In genomic region chr16:56636616-56637413, GRCh38 we compare ENCODE assay signal across 27 cellular contexts. TPM values are rescaled to one million over a fixed set of nuclear protein-coding genes. Genes with fewer than 3 reads are reported as not detected.
DNase-seq lines count a peak whose midpoint lies in the region; ATAC-seq, FAIRE-seq and TF ChIP-seq lines count a peak whose summit lies in the region.
"Had no signal": no experiment of that assay in that cellular context is flagged by ENCODE, and none has a peak within 500 bp of the region (broad histone marks: within the 10 kb centered on the region; RNA-seq: fewer than 3 reads in every experiment).

No MANE protein-coding gene starts in this region.

- DNase-seq in GM23338 (ENCODE audit: low spot score), result no peak
- DNase-seq in M059J (ENCODE audit: low read depth), result peak; percentile 34
- DNase-seq in astrocyte (ENCODE audit: low read depth), result no peak
- DNase-seq in osteoblast (ENCODE audit: insufficient read length, low spot score, missing footprints), result peak; percentile 85
- no peak for DNase-seq in G401 (ENCODE audit: low spot score)
- DNase-seq in midbrain (lab: John Stamatoyannopoulos, UW), result no peak
- DNase-seq in amniotic stem cell (lab: John Stamatoyannopoulos, UW), result no peak
- DNase-seq: C1 segment of cervical spinal cord; Caco-2; CD4-positive, alpha-beta memory T cell; DMS79; EL; GF-D8; Karpas-422; NCI-H1092 treated with DMSO at 0.1 percent for 48 hours; NCI-H1436; NCI-H187; NCI-H524; NCI-H774; SIG-M5 had no signal

- H3K4me2 ChIP-seq in GM23338, result no peak overlapping the region
- no peak overlapping the region for H3K4me2 ChIP-seq in astrocyte (ENCODE audit: low read length)
- no peak overlapping the region for H3K4me2 ChIP-seq in osteoblast (ENCODE audit: insufficient read depth, low read length)
- H3K4me2 ChIP-seq: A549 had no signal

- no peak overlapping the region for H3K27ac ChIP-seq in GM23338 (ENCODE audit: low read depth)
- no peak overlapping the region for H3K27ac ChIP-seq in astrocyte (ENCODE audit: low read depth, low read length)
- H3K27ac ChIP-seq in osteoblast (ENCODE audit: low read depth, low read length), result no peak overlapping the region
- H3K27ac ChIP-seq: A549, RWPE1, SK-N-MC had no signal

- peaks cover 8% of the 10 kb centered on the region; the same call in 1 of the 2 replicates for H3F3A ChIP-seq in GM23338 (replicated peaks; ENCODE audit: low read depth)

- FAIRE-seq in astrocyte (lab: Jason Lieb, UNC), result no peak
- FAIRE-seq: A549, GM12891, H54, HepG2 had no signal

- H3K36me3 ChIP-seq in GM23338 (ENCODE audit: insufficient read depth) (no peaks in the 10 kb centered on the region; the same call in 1 of the 2 replicates), astrocyte (ENCODE audit: insufficient read depth, low read length) (no peaks in the 10 kb centered on the region), osteoblast (ENCODE audit: insufficient read depth, low read length) (no peaks in the 10 kb centered on the region)

- H3K36me3 Mint-ChIP-seq in GM23338 (ENCODE audit: low read depth), result no peaks in the 10 kb centered on the region; the same call in 2 of the 3 replicates
- H3K36me3 Mint-ChIP-seq in astrocyte (ENCODE audit: low read depth, unreplicated experiment), result no peaks in the 10 kb centered on the region
- H3K36me3 Mint-ChIP-seq: CD4-positive, alpha-beta memory T cell had no signal

- H3K4me1 ChIP-seq in GM23338 (ENCODE audit: insufficient read depth) (peaks cover 21% of the 10 kb centered on the region; the same call in 1 of the 2 replicates), astrocyte (ENCODE audit: insufficient read depth, low read length) (peaks cover 21% of the 10 kb centered on the region), osteoblast (ENCODE audit: insufficient read depth, low read length) (peaks cover 10% of the 10 kb centered on the region)
- H3K4me1 ChIP-seq: Caco-2 had no signal

- TF ChIP-seq CTCF in GM23338 (conservative IDR thresholded peaks at IDR 0.05; ENCODE audit: low read depth in 2 of 2), result no peak
- no peak for TF ChIP-seq CTCF in astrocyte (IDR thresholded peaks at IDR 0.05; ENCODE audit: insufficient read depth, low read depth, low read length)
- TF ChIP-seq CTCF in osteoblast (IDR thresholded peaks at IDR 0.05; ENCODE audit: extremely low read depth, low read depth, low read length), result no peak

- no peak for ATAC-seq in GM23338
- ATAC-seq: A549, HepG2 had no signal

- H3K27me3 ChIP-seq in GM23338 (ENCODE audit: insufficient read depth), result peaks cover 100% of the 10 kb centered on the region
- H3K27me3 ChIP-seq in astrocyte (ENCODE audit: insufficient read depth, low read length), result peaks cover 96% of the 10 kb centered on the region
- H3K27me3 ChIP-seq in osteoblast (ENCODE audit: insufficient read depth, low read length), result peaks cover 6% of the 10 kb centered on the region

- H3K4me3 ChIP-seq in GM23338 (no peak overlapping the region), astrocyte (ENCODE audit: insufficient read depth, low read depth, low read length) (no peak overlapping the region), osteoblast (ENCODE audit: insufficient read depth, low read length) (no peak overlapping the region)
- H3K4me3 ChIP-seq: A549, SK-N-MC had no signal

- H3K4me1 Mint-ChIP-seq in GM23338 (peaks cover 35% of the 10 kb centered on the region), astrocyte (ENCODE audit: low read depth, unreplicated experiment) (peaks cover 8% of the 10 kb centered on the region)

- no peaks in the 10 kb centered on the region for H3K79me2 ChIP-seq in GM23338 (replicated peaks; ENCODE audit: insufficient read depth)
- no peaks in the 10 kb centered on the region for H3K79me2 ChIP-seq in astrocyte (ENCODE audit: insufficient read depth, low read length)
- no peaks in the 10 kb centered on the region for H3K79me2 ChIP-seq in osteoblast (ENCODE audit: insufficient read depth, low read length)

- in situ Hi-C loops in G401 (cut with HindIII; ENCODE audit: low sequenced_read_pairs), result no loop called here

- H3K4me3 Mint-ChIP-seq in GM23338 (peak overlapping the region; percentile 66; the same call in 1 of the 3 replicates), astrocyte (ENCODE audit: unreplicated experiment) (peak overlapping the region; percentile 34)

- no peaks in the 10 kb centered on the region; the same call in 2 of the 3 replicates for H3K9me3 Mint-ChIP-seq in GM23338
- peaks cover 2% of the 10 kb centered on the region for H3K9me3 Mint-ChIP-seq in astrocyte (ENCODE audit: unreplicated experiment)
- H3K9me3 Mint-ChIP-seq: CD4-positive, alpha-beta memory T cell had no signal

- H3K27ac Mint-ChIP-seq in GM23338 (no peak overlapping the region), astrocyte (ENCODE audit: unreplicated experiment) (no peak overlapping the region)
- H3K27ac Mint-ChIP-seq: CD4-positive, alpha-beta memory T cell had no signal

- H4K20me1 ChIP-seq in GM23338 (replicated peaks; ENCODE audit: insufficient read depth) (peaks cover 11% of the 10 kb centered on the region), astrocyte (ENCODE audit: insufficient read depth, low read length) (no peaks in the 10 kb centered on the region), osteoblast (ENCODE audit: insufficient read depth, low read length) (no peaks in the 10 kb centered on the region)

- H3K9me2 ChIP-seq in GM23338 (ENCODE audit: insufficient read depth), result no peaks in the 10 kb centered on the region

- no peak overlapping the region for H2AFZ ChIP-seq in GM23338
- no peak overlapping the region for H2AFZ ChIP-seq in astrocyte (ENCODE audit: low read depth, low read length)
- H2AFZ ChIP-seq in osteoblast (ENCODE audit: low read length), result no peak overlapping the region

- H3K9me3 ChIP-seq in astrocyte (ENCODE audit: insufficient read depth, low read depth, low read length) (no peaks in the 10 kb centered on the region), osteoblast (ENCODE audit: low read depth, low read length) (no peaks in the 10 kb centered on the region)
- H3K9me3 ChIP-seq: A549, Caco-2 had no signal

- H3K27me3 Mint-ChIP-seq in GM23338 (ENCODE audit: insufficient read depth, low read depth, poor library complexity) (peaks cover 99% of the 10 kb centered on the region), astrocyte (ENCODE audit: low read depth, unreplicated experiment) (peaks cover 90% of the 10 kb centered on the region)

- no peak overlapping the region for H3K9ac ChIP-seq in astrocyte (ENCODE audit: low read length)

TF ChIP-seq in GM23338, 12 proteins besides CTCF, POLR2A, EP300 and RAD21:
- TF ChIP-seq ETS1 (IDR thresholded peaks at IDR 0.05) (no peak), EZH2 (IDR thresholded peaks at IDR 0.05; ENCODE audit: low read depth, unreplicated experiment) (peak; percentile 76)

RNA-seq across cellular contexts. Expression of gene MT1A, which starts 1.7 kb away (rescaled TPM):
- not detected in 2 replicates for total RNA-seq in GM23338 (2014; rRNA removed; shearing (Covaris generic))
- 1.6 and 2.5 TPM in 2 replicates for polyA plus RNA-seq in GM23338 (2016; fragmentation: Nextera tagmentation; extraction: Ambion mirVana)
- total RNA-seq in M059J (2014; rRNA removed; shearing (Covaris generic)), result 9.6 TPM in 1 of 2 replicates, not detected in the other
- total RNA-seq in astrocyte, result not detected in 2 replicates
- 0.59 TPM in 1 of 2 replicates, not detected in the other for total RNA-seq in osteoblast
- total RNA-seq in G401 (2014; rRNA removed; shearing (Covaris generic)), result not detected in 2 replicates
- total RNA-seq: CD4-positive, alpha-beta memory T cell; HT1080 had no signal
- polyA plus RNA-seq: CD4-positive, alpha-beta memory T cell had no signal

RNA-seq across cellular contexts. Expression of gene MT1M, which starts 4.4 kb away (rescaled TPM):
- total RNA-seq in GM23338 (2014; rRNA removed; shearing (Covaris generic)), result 1.1 TPM in 1 of 2 replicates, not detected in the other
- polyA plus RNA-seq in GM23338 (2016; fragmentation: Nextera tagmentation; extraction: Ambion mirVana), result 4.7 and 6.1 TPM in 2 replicates
- 0.22 and 1.4 TPM in 2 replicates for total RNA-seq in M059J (2014; rRNA removed; shearing (Covaris generic))
- total RNA-seq in astrocyte (not detected in 2 replicates), osteoblast (8.5 and 8.7 TPM in 2 replicates)
- total RNA-seq in G401 (2014; rRNA removed; shearing (Covaris generic)), result not detected in 2 replicates
- total RNA-seq: Caco-2; CD4-positive, alpha-beta memory T cell; HT1080 had no signal
- polyA plus RNA-seq: A549; CD4-positive, alpha-beta memory T cell; HepG2 had no signal

RNA-seq across cellular contexts. Expression of gene MT1E, which starts 11.2 kb away (rescaled TPM):
- total RNA-seq in GM23338 (2014; rRNA removed; shearing (Covaris generic)), result 13.9 and 31.0 TPM in 2 replicates
- polyA plus RNA-seq in GM23338 (2016; fragmentation: Nextera tagmentation; extraction: Ambion mirVana), result 121 and 133 TPM in 2 replicates
- 89.2 and 89.4 TPM in 2 replicates for total RNA-seq in M059J (2014; rRNA removed; shearing (Covaris generic))
- 10.7 and 11.9 TPM in 2 replicates for total RNA-seq in astrocyte
- 105 and 119 TPM in 2 replicates for total RNA-seq in osteoblast
- total RNA-seq in G401 (2014; rRNA removed; shearing (Covaris generic)), result not detected in 2 replicates
- total RNA-seq: CD4-positive, alpha-beta memory T cell had no signal
- polyA plus RNA-seq: A549 had no signal

RNA-seq across cellular contexts. Expression of gene MT1B, which starts 14.9 kb away (rescaled TPM):
- total RNA-seq in GM23338 (2014; rRNA removed; shearing (Covaris generic)), result not detected in 2 replicates
- polyA plus RNA-seq in GM23338 (2016; fragmentation: Nextera tagmentation; extraction: Ambion mirVana), result not detected in 2 replicates
- not detected in 2 replicates for total RNA-seq in M059J (2014; rRNA removed; shearing (Covaris generic))
- total RNA-seq in astrocyte (not detected in 2 replicates), osteoblast (not detected in 2 replicates)
- not detected in 2 replicates for total RNA-seq in G401 (2014; rRNA removed; shearing (Covaris generic))
- total RNA-seq: Caco-2; CD4-positive, alpha-beta memory T cell; HT1080 had no signal
- polyA plus RNA-seq: A549; CD4-positive, alpha-beta memory T cell; HepG2 had no signal

RNA-seq across cellular contexts. Expression of gene MT1F, which starts 20.9 kb away (rescaled TPM):
- 7.3 and 7.4 TPM in 2 replicates for total RNA-seq in GM23338 (2014; rRNA removed; shearing (Covaris generic))
- 107 and 118 TPM in 2 replicates for polyA plus RNA-seq in GM23338 (2016; fragmentation: Nextera tagmentation; extraction: Ambion mirVana)
- 12.8 and 13.0 TPM in 2 replicates for total RNA-seq in M059J (2014; rRNA removed; shearing (Covaris generic))
- total RNA-seq in astrocyte (not detected in 2 replicates), osteoblast (2.1 and 3.3 TPM in 2 replicates)
- total RNA-seq in G401 (2014; rRNA removed; shearing (Covaris generic)), result not detected in 2 replicates
- total RNA-seq: HT1080 had no signal

Comparison
In these comparisons a context has a peak if more than half of its experiments do, and no peak if none do; other contexts are left out.
1. DNase-seq: peak in M059J (single experiment) and osteoblast (single experiment); none in GM23338 (single experiment), astrocyte (single experiment), G401 (single experiment), midbrain (single experiment) and amniotic stem cell (single experiment).
2. RNA of gene MT1E, which starts 11.2 kb away (total RNA-seq): 105 to 119 TPM in osteoblast, 89.2 to 89.4 TPM in M059J, 13.9 to 31.0 TPM in GM23338 and 10.7 to 11.9 TPM in astrocyte; not detected in G401; every median in the first group is over 10 times any median in the second.